Comparison of ENCODE assay signal across 20 cellular contexts in the genomic region with DNA sequence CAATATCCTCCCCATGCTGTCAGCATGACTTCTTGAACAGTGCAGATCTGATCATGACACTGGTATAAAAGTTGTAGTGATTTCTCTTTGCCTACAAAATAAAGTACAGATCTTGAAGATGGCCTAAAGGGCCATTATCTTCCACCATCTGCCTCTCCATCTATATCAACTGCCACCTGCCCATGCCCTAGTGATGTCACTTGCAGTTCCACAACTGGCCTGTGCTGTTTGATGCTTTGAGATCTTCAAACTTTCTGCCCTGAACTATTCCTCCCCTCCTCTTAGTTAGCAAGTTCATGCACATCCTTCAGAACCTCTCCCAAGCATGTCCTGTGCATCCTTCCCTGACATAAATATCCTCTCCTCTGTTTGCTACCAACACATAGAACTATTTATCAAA.
DNase-seq lines count a peak whose midpoint lies in the region; ATAC-seq and TF ChIP-seq lines count a peak whose summit lies in the region.
"Had no signal": no experiment of that assay in that cellular context is flagged by ENCODE, and none has a peak within 500 bp of the region (broad histone marks: within the 10 kb centered on the region; RNA-seq: fewer than 3 reads in every experiment).

No MANE protein-coding gene starts in this region.

- H3K9ac ChIP-seq in GM23248 = no peak overlapping the region
- no peak overlapping the region for H3K9ac ChIP-seq in Loucy (ENCODE audit: low read depth, low read length, poor library complexity, severe bottlenecking)
- H3K9ac ChIP-seq in mesendoderm (ENCODE audit: low read length) = no peak overlapping the region

- H3K23ac ChIP-seq in mesendoderm (ENCODE audit: low read length) = no peak overlapping the region

- ATAC-seq in GM18858 (IDR thresholded peaks at IDR 0.05; ENCODE audit: unreplicated experiment) (no peak), GM21825 (IDR thresholded peaks at IDR 0.05; ENCODE audit: unreplicated experiment) (no peak)
- ATAC-seq: esophagus mucosa, left lobe of liver had no signal

- H2AFZ ChIP-seq in GM23248 (no peak overlapping the region), Loucy (ENCODE audit: low read length) (peak overlapping the region; percentile 3; the same call in 1 of the 2 replicates)

- H2AK5ac ChIP-seq in mesendoderm (ENCODE audit: low read length) = no peak overlapping the region

- no peak overlapping the region for H3K4me2 ChIP-seq in GM23248 (ENCODE audit: unreplicated experiment)
- H3K4me2 ChIP-seq in Loucy (ENCODE audit: low read depth, low read length, poor library complexity, severe bottlenecking) = no peak overlapping the region
- H3K4me2 ChIP-seq in mesendoderm (ENCODE audit: low read length) = no peak overlapping the region

- H3K27me3 ChIP-seq in GM23248 (replicated peaks; ENCODE audit: insufficient read depth) (no peaks in the 10 kb centered on the region), Loucy (ENCODE audit: insufficient read depth, low read length, poor library complexity, severe bottlenecking) (no peaks in the 10 kb centered on the region), mesendoderm (ENCODE audit: insufficient read depth, low read length, poor library complexity) (no peaks in the 10 kb centered on the region)

- DNase-seq in GM23248 (peak; percentile 10), mesendoderm (peak; percentile 23), NCI-H1417 treated with DMSO at 0.1 percent for 48 hours (lab: John Stamatoyannopoulos, UW) (no peak), islet precursor cell (no peak)
- DNase-seq: activated effector memory CD4-positive, alpha-beta T cell treated with Interleukin-2 at 50 U/mL for 16 hours; KG1; NCI-H1048; NCI-H2029 treated with DMSO at 0.1 percent for 48 hours; NCI-H69; nephron progenitor cell; small intestine; stimulated activated CD4-positive, alpha-beta T cell treated with anti-CD3 and anti-CD28 coated beads, Interleukin-2, amount 100 ng/mL, for 48 hours had no signal

- H2BK15ac ChIP-seq in mesendoderm (replicated peaks; ENCODE audit: low read depth) = no peak overlapping the region

- no peaks in the 10 kb centered on the region for H4K20me1 ChIP-seq in GM23248 (ENCODE audit: insufficient read depth)
- no peaks in the 10 kb centered on the region for H4K20me1 ChIP-seq in Loucy (ENCODE audit: insufficient read depth, low read length, poor library complexity, severe bottlenecking)

- no peak overlapping the region for H2BK5ac ChIP-seq in mesendoderm (ENCODE audit: low read length)

- H3K27ac ChIP-seq in GM23248 (no peak overlapping the region), mesendoderm (ENCODE audit: low read depth, low read length) (no peak overlapping the region)
- H3K27ac ChIP-seq: prostate gland had no signal

- no peaks in the 10 kb centered on the region for H3K79me1 ChIP-seq in mesendoderm (ENCODE audit: low read length)

- H3K79me2 ChIP-seq in GM23248 (ENCODE audit: insufficient read depth) (no peaks in the 10 kb centered on the region), Loucy (ENCODE audit: insufficient read depth, low read length) (no peaks in the 10 kb centered on the region), mesendoderm (ENCODE audit: control insufficient read depth, insufficient read depth, low read length) (no peaks in the 10 kb centered on the region)

- TF ChIP-seq CTCF in GM12872 (IDR thresholded peaks at IDR 0.05; ENCODE audit: insufficient read depth, low read depth, low read length) (peak; percentile 49; the same call in 1 of the 3 replicates), Loucy (conservative IDR thresholded peaks at IDR 0.05; ENCODE audit: low read length) (peak; percentile 36)

- H3K36me3 ChIP-seq in GM23248 (ENCODE audit: low read depth) (no peaks in the 10 kb centered on the region), Loucy (ENCODE audit: insufficient read depth, low read length) (no peaks in the 10 kb centered on the region), mesendoderm (ENCODE audit: control insufficient read depth, insufficient read depth, low read length) (no peaks in the 10 kb centered on the region)
- H3K36me3 ChIP-seq: cardiac muscle cell, prostate gland had no signal

- H4K5ac ChIP-seq in mesendoderm (ENCODE audit: low read length) = no peak overlapping the region

- H3K4me3 ChIP-seq in GM23248 (no peak overlapping the region), Loucy (ENCODE audit: low read length, poor library complexity, severe bottlenecking) (no peak overlapping the region), mesendoderm (ENCODE audit: low read length) (no peak overlapping the region)
- H3K4me3 ChIP-seq: cardiac muscle cell, prostate gland had no signal

- no peak overlapping the region for H4K8ac ChIP-seq in mesendoderm (ENCODE audit: low read depth, low read length)

- in situ Hi-C loops in GM23248 (cut with MboI) = no loop called here

- H3K18ac ChIP-seq in mesendoderm (ENCODE audit: low read length) = no peak overlapping the region

- H2BK120ac ChIP-seq in mesendoderm (ENCODE audit: low read depth, low read length) = no peak overlapping the region

- H3K4ac ChIP-seq in mesendoderm (ENCODE audit: low read depth, low read length) = no peak overlapping the region

- H3K9me3 ChIP-seq in GM23248 (ENCODE audit: low read depth) (no peaks in the 10 kb centered on the region), Loucy (ENCODE audit: insufficient read depth, low read depth, low read length) (no peaks in the 10 kb centered on the region)
- H3K9me3 ChIP-seq: prostate gland had no signal

- H3K9me2 ChIP-seq in GM23248 (ENCODE audit: insufficient read depth) (no peaks in the 10 kb centered on the region), Loucy (replicated peaks; ENCODE audit: low read depth, low read length) (no peaks in the 10 kb centered on the region)

- H3K4me1 ChIP-seq in GM23248 (ENCODE audit: insufficient read depth) (peaks cover 10% of the 10 kb centered on the region), Loucy (ENCODE audit: insufficient read depth, low read length, poor library complexity, severe bottlenecking) (peaks cover 7% of the 10 kb centered on the region), mesendoderm (ENCODE audit: control insufficient read depth, low read depth, low read length) (no peaks in the 10 kb centered on the region)
- H3K4me1 ChIP-seq: prostate gland had no signal

- no peak overlapping the region for H3K56ac ChIP-seq in mesendoderm (ENCODE audit: low read length)

- H3F3A ChIP-seq in GM23248 (ENCODE audit: insufficient read depth) (no peaks in the 10 kb centered on the region), Loucy (ENCODE audit: low read depth) (no peaks in the 10 kb centered on the region)

Comparison
In these comparisons a context has a peak if more than half of its experiments do, and no peak if none do; other contexts are left out.
1. DNase-seq: peak in GM23248 (single experiment) and mesendoderm (single experiment); none in NCI-H1417 treated with DMSO at 0.1 percent for 48 hours (single experiment) and islet precursor cell (single experiment).